30 cellular contexts compared by ENCODE assay signal in the genomic region with DNA sequence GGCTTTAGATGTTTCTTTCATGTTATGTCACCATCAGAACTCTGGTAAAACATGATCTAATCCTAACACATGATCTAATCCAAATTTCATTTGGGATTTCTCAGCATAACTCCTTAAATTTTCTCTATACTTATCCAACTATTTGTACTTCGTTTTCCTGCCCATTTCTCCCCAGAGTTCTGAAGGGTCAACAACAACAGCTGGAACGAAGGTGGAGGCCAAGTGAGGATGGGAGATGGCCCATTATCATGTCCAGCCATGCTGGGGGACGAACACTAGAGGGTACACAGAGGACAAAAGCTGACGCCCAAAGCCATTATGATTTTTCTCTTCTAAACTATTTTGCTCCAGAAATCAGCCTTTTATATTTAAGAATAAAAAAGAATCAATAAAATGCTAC.
"Had no signal": no experiment of that assay in that cellular context is flagged by ENCODE, and none has a peak within 500 bp of the region (broad histone marks: within the 10 kb centered on the region; RNA-seq: fewer than 3 reads in every experiment).

No MANE protein-coding gene starts in this region.

- H3K36me3 Mint-ChIP-seq: activated naive CD4-positive, alpha-beta T cell treated with anti-CD3 and anti-CD28 coated beads, Interleukin-2, amount 10 ng/mL, durations not matched to agents 7 days and 5 days; activated naive CD8-positive, alpha-beta T cell treated with anti-CD3 and anti-CD28 coated beads, Interleukin-2, amount 10 ng/mL, durations not matched to agents 7 days and 5 days; brain; natural killer cell treated with Interleukin-12 subunit alpha and Interleukin-12 subunit beta and Interleukin-15 and Interleukin-18, amount 100 ng/mL, for 72 hours; stimulated activated memory B cell treated with anti-CD40 and anti-IgM and Interleukin-4, amounts not matched to agents 10 μg/mL and 1 μg/mL and 100 μg/mL, for 72 hours had no signal

- H3K27ac ChIP-seq: ascending aorta, epithelial cell of prostate, neutrophil, tibial artery had no signal

- H3K4me3 ChIP-seq: ascending aorta, esophagus squamous epithelium, lung, mucosa of descending colon, sigmoid colon, tibial artery, upper lobe of right lung had no signal

- H3K4me1 ChIP-seq: tibial artery had no signal

- ATAC-seq: left colon; mucosa of descending colon; natural killer cell treated with Interleukin-12 subunit alpha and Interleukin-12 subunit beta and Interleukin-15 and Interleukin-18, amount 100 ng/mL, for 72 hours; stimulated activated memory B cell treated with anti-CD40 and anti-IgM and Interleukin-4, amounts not matched to agents 10 μg/mL and 1 μg/mL and 100 μg/mL, for 72 hours; stimulated activated naive CD8-positive, alpha-beta T cell treated with anti-CD3 and anti-CD28 coated beads, Interleukin-15, amount 100 ng/mL, for 72 hours had no signal

- H3K4me1 Mint-ChIP-seq: activated CD4-positive, alpha-beta memory T cell treated with anti-CD3 and anti-CD28 coated beads, Interleukin-2, amount 10 ng/mL, durations not matched to agents 7 days and 5 days; activated CD4-positive, alpha-beta T cell treated with anti-CD3 and anti-CD28 coated beads, Interleukin-2, amount 10 ng/mL, durations not matched to agents 24 days and 14 days; activated naive CD4-positive, alpha-beta T cell treated with anti-CD3 and anti-CD28 coated beads, Interleukin-2, amount 10 ng/mL, durations not matched to agents 7 days and 5 days; activated naive CD8-positive, alpha-beta T cell treated with anti-CD3 and anti-CD28 coated beads, Interleukin-2, amount 10 ng/mL, durations not matched to agents 7 days and 5 days; brain; stimulated activated memory B cell treated with anti-CD40 and anti-IgM and Interleukin-4, amounts not matched to agents 10 μg/mL and 1 μg/mL and 100 μg/mL, for 72 hours; stimulated activated naive CD8-positive, alpha-beta T cell treated with anti-CD3 and anti-CD28 coated beads, Interleukin-15, amount 100 ng/mL, for 72 hours had no signal

- H3K27ac Mint-ChIP-seq: activated CD4-positive, alpha-beta memory T cell treated with anti-CD3 and anti-CD28 coated beads, Interleukin-2, amount 10 ng/mL, durations not matched to agents 7 days and 5 days; activated CD4-positive, alpha-beta T cell treated with anti-CD3 and anti-CD28 coated beads, Interleukin-2, amount 10 ng/mL, durations not matched to agents 24 days and 14 days; activated naive CD4-positive, alpha-beta T cell treated with anti-CD3 and anti-CD28 coated beads, Interleukin-2, amount 10 ng/mL, durations not matched to agents 7 days and 5 days; activated naive CD8-positive, alpha-beta T cell treated with anti-CD3 and anti-CD28 coated beads, Interleukin-2, amount 10 ng/mL, durations not matched to agents 7 days and 5 days; activated T-cell treated with anti-CD3 and anti-CD28 coated beads, Interleukin-2, amount 50 U/mL, for 24 hours; brain; dendritic cell treated with granulocyte-macrophage colony-stimulating factor and Interleukin-4, amounts not matched to agents 40 ng/mL and 50 ng/mL, for 4 days; natural killer cell treated with Interleukin-12 subunit alpha and Interleukin-12 subunit beta and Interleukin-15 and Interleukin-18, amount 100 ng/mL, for 72 hours; stimulated activated memory B cell treated with anti-CD40 and anti-IgM and Interleukin-4, amounts not matched to agents 10 μg/mL and 1 μg/mL and 100 μg/mL, for 72 hours; stimulated activated naive CD8-positive, alpha-beta T cell treated with anti-CD3 and anti-CD28 coated beads, Interleukin-15, amount 100 ng/mL, for 72 hours had no signal

- H3K27me3 ChIP-seq: ascending aorta, esophagus squamous epithelium, neutrophil, sigmoid colon, tibial artery, upper lobe of right lung had no signal

- H3K27me3 Mint-ChIP-seq: activated CD4-positive, alpha-beta memory T cell treated with anti-CD3 and anti-CD28 coated beads, Interleukin-2, amount 10 ng/mL, durations not matched to agents 7 days and 5 days; activated CD4-positive, alpha-beta T cell treated with anti-CD3 and anti-CD28 coated beads, Interleukin-2, amount 10 ng/mL, durations not matched to agents 24 days and 14 days; activated naive CD4-positive, alpha-beta T cell treated with anti-CD3 and anti-CD28 coated beads, Interleukin-2, amount 10 ng/mL, durations not matched to agents 7 days and 5 days; brain; dendritic cell treated with granulocyte-macrophage colony-stimulating factor and Interleukin-4, amounts not matched to agents 40 ng/mL and 50 ng/mL, for 4 days; natural killer cell treated with Interleukin-12 subunit alpha and Interleukin-12 subunit beta and Interleukin-15 and Interleukin-18, amount 100 ng/mL, for 72 hours; stimulated activated memory B cell treated with anti-CD40 and anti-IgM and Interleukin-4, amounts not matched to agents 10 μg/mL and 1 μg/mL and 100 μg/mL, for 72 hours; stimulated activated naive CD8-positive, alpha-beta T cell treated with anti-CD3 and anti-CD28 coated beads, Interleukin-15, amount 100 ng/mL, for 72 hours had no signal

- H3K9me3 ChIP-seq: ascending aorta, esophagus squamous epithelium, mucosa of descending colon, neutrophil, sigmoid colon, tibial artery, upper lobe of right lung had no signal

- H3K36me3 ChIP-seq: ascending aorta, esophagus squamous epithelium, neutrophil, sigmoid colon, tibial artery, upper lobe of right lung had no signal

- H3K4me3 Mint-ChIP-seq: activated CD4-positive, alpha-beta memory T cell treated with anti-CD3 and anti-CD28 coated beads, Interleukin-2, amount 10 ng/mL, durations not matched to agents 7 days and 5 days; activated CD4-positive, alpha-beta T cell treated with anti-CD3 and anti-CD28 coated beads, Interleukin-2, amount 10 ng/mL, durations not matched to agents 24 days and 14 days; activated naive CD4-positive, alpha-beta T cell treated with anti-CD3 and anti-CD28 coated beads, Interleukin-2, amount 10 ng/mL, durations not matched to agents 7 days and 5 days; activated naive CD8-positive, alpha-beta T cell treated with anti-CD3 and anti-CD28 coated beads, Interleukin-2, amount 10 ng/mL, durations not matched to agents 7 days and 5 days; activated T-cell treated with anti-CD3 and anti-CD28 coated beads, Interleukin-2, amount 50 U/mL, for 24 hours; brain; dendritic cell treated with granulocyte-macrophage colony-stimulating factor and Interleukin-4, amounts not matched to agents 40 ng/mL and 50 ng/mL, for 4 days; natural killer cell treated with Interleukin-12 subunit alpha and Interleukin-12 subunit beta and Interleukin-15 and Interleukin-18, amount 100 ng/mL, for 72 hours; stimulated activated memory B cell treated with anti-CD40 and anti-IgM and Interleukin-4, amounts not matched to agents 10 μg/mL and 1 μg/mL and 100 μg/mL, for 72 hours; stimulated activated naive CD8-positive, alpha-beta T cell treated with anti-CD3 and anti-CD28 coated beads, Interleukin-15, amount 100 ng/mL, for 72 hours had no signal

- H3K9me3 Mint-ChIP-seq: activated CD4-positive, alpha-beta memory T cell treated with anti-CD3 and anti-CD28 coated beads, Interleukin-2, amount 10 ng/mL, durations not matched to agents 7 days and 5 days; activated CD4-positive, alpha-beta T cell treated with anti-CD3 and anti-CD28 coated beads, Interleukin-2, amount 10 ng/mL, durations not matched to agents 24 days and 14 days; activated naive CD4-positive, alpha-beta T cell treated with anti-CD3 and anti-CD28 coated beads, Interleukin-2, amount 10 ng/mL, durations not matched to agents 7 days and 5 days; activated naive CD8-positive, alpha-beta T cell treated with anti-CD3 and anti-CD28 coated beads, Interleukin-2, amount 10 ng/mL, durations not matched to agents 7 days and 5 days; activated T-cell treated with anti-CD3 and anti-CD28 coated beads, Interleukin-2, amount 50 U/mL, for 24 hours; brain; dendritic cell treated with granulocyte-macrophage colony-stimulating factor and Interleukin-4, amounts not matched to agents 40 ng/mL and 50 ng/mL, for 4 days; natural killer cell treated with Interleukin-12 subunit alpha and Interleukin-12 subunit beta and Interleukin-15 and Interleukin-18, amount 100 ng/mL, for 72 hours; stimulated activated memory B cell treated with anti-CD40 and anti-IgM and Interleukin-4, amounts not matched to agents 10 μg/mL and 1 μg/mL and 100 μg/mL, for 72 hours; stimulated activated naive CD8-positive, alpha-beta T cell treated with anti-CD3 and anti-CD28 coated beads, Interleukin-15, amount 100 ng/mL, for 72 hours had no signal

- DNase-seq: activated CD4-positive, alpha-beta memory T cell treated with anti-CD3 and anti-CD28 coated beads, Interleukin-2, amount 10 ng/mL, durations not matched to agents 7 days and 5 days; activated CD4-positive, CD25-positive, alpha-beta regulatory T cell treated with anti-CD3 and anti-CD28 coated beads, Interleukin-2, amount 50 U/mL, for 72 hours; activated CD8-positive, alpha-beta memory T cell treated with anti-CD3 and anti-CD28 coated beads, Interleukin-2, amount 50 U/mL, for 48 hours; activated gamma-delta T cell; activated naive CD4-positive, alpha-beta T cell treated with anti-CD3 and anti-CD28 coated beads, Interleukin-2, amount 10 ng/mL, durations not matched to agents 7 days and 5 days; activated naive CD8-positive, alpha-beta T cell treated with anti-CD3 and anti-CD28 coated beads, Interleukin-2, amount 10 ng/mL, durations not matched to agents 7 days and 5 days; activated T-cell treated with anti-CD3 and anti-CD28 coated beads, Interleukin-2, amount 50 U/mL, for 24 hours; central memory CD4-positive, alpha-beta T cell; esophagus squamous epithelium; glutamatergic neuron; islet precursor cell; left colon; mucosa of descending colon; sigmoid colon; small intestine; stimulated activated CD4-positive, alpha-beta T cell treated with anti-CD3 and anti-CD28 coated beads, Interleukin-4, amount 100 ng/mL, for 24 hours; stimulated activated CD8-positive, alpha-beta memory T cell treated with anti-CD3 and anti-CD28 coated beads, Interleukin-4, amount 100 ng/mL, for 48 hours; stimulated activated naive CD8-positive, alpha-beta T cell treated with anti-CD3 and anti-CD28 coated beads, Interleukin-15, amount 100 ng/mL, for 72 hours; T-helper 2 cell; tibial artery; upper lobe of right lung had no signal
